28 cellular contexts compared by ENCODE assay signal in the genomic region with DNA sequence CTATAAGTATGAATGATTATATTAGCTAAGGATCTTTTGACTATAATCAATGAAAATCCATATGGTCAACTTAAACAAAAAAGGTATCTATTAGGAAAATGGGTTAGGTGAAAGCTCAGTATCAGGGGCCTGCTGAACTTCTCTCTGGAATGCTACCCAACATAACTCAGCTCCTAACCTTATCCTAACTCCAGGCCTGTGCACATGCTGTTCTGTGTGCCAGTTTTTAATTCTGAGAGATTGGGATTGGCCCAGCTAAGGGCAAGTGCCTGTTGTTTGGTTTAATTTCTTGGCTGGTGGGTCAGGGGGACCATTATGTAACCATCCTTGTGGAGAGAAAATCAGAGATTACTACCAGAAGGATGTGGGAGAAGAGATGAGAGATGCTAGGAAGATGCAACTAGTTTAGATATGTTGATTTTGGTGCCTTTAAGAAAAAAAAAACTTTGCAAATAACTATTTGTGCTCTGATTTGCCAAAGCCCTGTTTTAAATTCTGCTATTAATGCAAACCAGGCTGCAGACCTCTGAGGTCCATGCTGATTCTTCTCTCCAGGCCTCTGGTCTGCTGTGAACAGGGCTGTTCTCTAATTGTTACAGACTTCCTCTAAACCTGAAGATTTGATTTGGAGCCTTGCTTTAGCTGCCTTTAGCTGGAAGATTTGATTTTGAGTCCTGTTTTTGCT. TPM values are rescaled to one million over a fixed set of nuclear protein-coding genes. Genes with fewer than 3 reads are reported as not detected.
"Had no signal": no experiment of that assay in that cellular context is flagged by ENCODE, and none has a peak within 500 bp of the region (broad histone marks: within the 10 kb centered on the region; RNA-seq: fewer than 3 reads in every experiment).

No MANE protein-coding gene starts in this region.

- H3K4me1 ChIP-seq: adrenal gland, colonic mucosa, foreskin keratinocyte, gastrocnemius medialis had no signal

- ATAC-seq: activated CD4-positive, alpha-beta T cell treated with anti-CD3 and anti-CD28 coated beads for 36 hours; activated CD8-positive, alpha-beta memory T cell treated with anti-CD3 and anti-CD28 coated beads, Interleukin-2, amount 10 ng/mL, durations not matched to agents 7 days and 5 days; activated CD8-positive, alpha-beta T cell treated with anti-CD3 and anti-CD28 coated beads, Interleukin-2, amount 10 ng/mL, durations not matched to agents 7 days and 5 days; activated naive CD8-positive, alpha-beta T cell treated with anti-CD3 and anti-CD28 coated beads, Interleukin-2, amount 50 U/mL, for 24 hours; body of pancreas; foreskin keratinocyte; gastrocnemius medialis had no signal

- H3K79me2 ChIP-seq: hepatocyte had no signal

- H3K27ac ChIP-seq: adrenal gland, body of pancreas, colonic mucosa, epithelial cell of prostate, foreskin keratinocyte, gastrocnemius medialis, heart right ventricle, hepatocyte had no signal

- DNase-seq: activated CD4-positive, alpha-beta memory T cell treated with anti-CD3 and anti-CD28 coated beads for 36 hours; activated CD4-positive, alpha-beta T cell treated with anti-CD3 and anti-CD28 coated beads for 36 hours; activated CD4-positive, alpha-beta T cell treated with anti-CD3 and anti-CD28 coated beads, Interleukin-2, amount 10 ng/mL, durations not matched to agents 24 days and 14 days; activated CD4-positive, CD25-positive, alpha-beta regulatory T cell; activated CD4-positive, CD25-positive, alpha-beta regulatory T cell treated with anti-CD3 and anti-CD28 coated beads, Interleukin-2, amount 50 U/mL, for 72 hours; activated CD8-positive, alpha-beta memory T cell treated with anti-CD3 and anti-CD28 coated beads, Interleukin-2, amount 10 ng/mL, durations not matched to agents 7 days and 5 days; activated CD8-positive, alpha-beta memory T cell treated with anti-CD3 and anti-CD28 coated beads, Interleukin-2, amount 50 U/mL, for 4 hours; activated CD8-positive, alpha-beta T cell treated with anti-CD3 and anti-CD28 coated beads, Interleukin-2, amount 10 ng/mL, durations not matched to agents 7 days and 5 days; activated effector memory CD4-positive, alpha-beta T cell treated with anti-CD3 and anti-CD28 coated beads, Interleukin-2, amount 50 U/mL, for 16 hours; activated naive CD4-positive, alpha-beta T cell treated with anti-CD3 and anti-CD28 coated beads for 36 hours; activated naive CD8-positive, alpha-beta T cell treated with anti-CD3 and anti-CD28 coated beads for 36 hours; activated naive CD8-positive, alpha-beta T cell treated with anti-CD3 and anti-CD28 coated beads, Interleukin-2, amount 50 U/mL, for 24 hours; activated T-cell treated with anti-CD3 and anti-CD28 coated beads, Interleukin-2, amount 50 U/mL, for 1 hour; activated T-cell treated with anti-CD3 and anti-CD28 coated beads, Interleukin-2, amount 50 U/mL, for 48 hours; adrenal gland; amygdala; aorta; body of pancreas; cerebellar nuclear complex; colonic mucosa; effector CD8-positive, alpha-beta T cell; foreskin keratinocyte; gastrocnemius medialis; glutamatergic neuron; heart right ventricle; T-helper 2 cell had no signal

- H3K9me3 ChIP-seq: adrenal gland, body of pancreas, colonic mucosa, gastrocnemius medialis, heart right ventricle had no signal

- H3K4me2 ChIP-seq: hepatocyte had no signal

- H3K4me3 ChIP-seq: adrenal gland, body of pancreas, colonic mucosa, gastrocnemius medialis, heart right ventricle, hepatocyte had no signal

- H3K36me3 ChIP-seq: adrenal gland, colonic mucosa, gastrocnemius medialis, heart right ventricle had no signal

- H2AFZ ChIP-seq: hepatocyte had no signal

- H3K27me3 ChIP-seq: adrenal gland, body of pancreas, colonic mucosa, foreskin keratinocyte, gastrocnemius medialis, heart right ventricle, hepatocyte had no signal

RNA-seq across cellular contexts. Expression of a gene that starts 23.9 kb away (rescaled TPM):
- total RNA-seq: activated naive CD4-positive, alpha-beta T cell treated with anti-CD3 and anti-CD28 coated beads for 36 hours had no signal
